In genomic region chr7:18505870-18506460, GRCh38 we compare ENCODE assay signal across 9 cellular contexts. TPM values are rescaled to one million over a fixed set of nuclear protein-coding genes. Genes with fewer than 3 reads are reported as not detected.
DNase-seq lines count a peak whose midpoint lies in the region; ATAC-seq, FAIRE-seq and TF ChIP-seq lines count a peak whose summit lies in the region.
"Had no signal": no experiment of that assay in that cellular context is flagged by ENCODE, and none has a peak within 500 bp of the region (broad histone marks: within the 10 kb centered on the region; RNA-seq: fewer than 3 reads in every experiment).

No MANE protein-coding gene starts in this region.

- TF ChIP-seq CTCF in GM12865 (IDR thresholded peaks at IDR 0.05; ENCODE audit: insufficient read depth, low read depth, low read length, missing control alignments), result no peak
- no peak for TF ChIP-seq CTCF in hepatocyte (IDR thresholded peaks at IDR 0.05; ENCODE audit: poor library complexity)

- H3K4me3 ChIP-seq in GM12865 (ENCODE audit: low read depth, low read length) (peak overlapping the region; percentile 17), hepatocyte (no peak overlapping the region)

- no peaks in the 10 kb centered on the region for H3K9me2 ChIP-seq in hepatocyte (replicated peaks; ENCODE audit: insufficient read depth)

- 73% methylated on average over 5 of the region's 5 CpGs for WGBS in hepatocyte (ENCODE audit: low lambda C conversion rate, missing lambda C conversion rate)

- H2AFZ ChIP-seq in hepatocyte, result no peak overlapping the region

- FAIRE-seq in urothelium cell line (lab: Jason Lieb, UNC), result no peak

- no peak overlapping the region for H3K27ac ChIP-seq in hepatocyte

- no peaks in the 10 kb centered on the region for H3K79me2 ChIP-seq in hepatocyte

- H3K4me2 ChIP-seq in hepatocyte, result no peak overlapping the region

- no peaks in the 10 kb centered on the region for H3K4me1 ChIP-seq in hepatocyte (ENCODE audit: insufficient read depth)

- no peaks in the 10 kb centered on the region for H3K36me3 ChIP-seq in hepatocyte (replicated peaks; ENCODE audit: insufficient read depth, low read depth)

- in situ Hi-C loops in ACHN (cut with HindIII; ENCODE audit: low pct_ligation_motif_present, low pct_unique_long_range_greater_than_20kb, low sequenced_read_pairs), result no loop called here

- peak; percentile 42 for ATAC-seq in GM21825 (IDR thresholded peaks at IDR 0.05; ENCODE audit: unreplicated experiment)

- H3K9me3 ChIP-seq in hepatocyte (ENCODE audit: low read depth), result no peaks in the 10 kb centered on the region

- DNase-seq in GM12865 (ENCODE audit: low read depth) (peak; percentile 58), M059J (ENCODE audit: low read depth) (peak; percentile 58), hepatocyte (ENCODE audit: low spot score) (peak; percentile 7), urothelium cell line (ENCODE audit: low spot score) (no peak), NCI-H748 treated with DMSO at 0.1 percent for 48 hours (lab: John Stamatoyannopoulos, UW) (no peak), T-helper 1 cell (no peak), ACHN (no peak)
- DNase-seq: left cardiac atrium had no signal

- H3K27me3 ChIP-seq in hepatocyte, result no peaks in the 10 kb centered on the region

- no peaks in the 10 kb centered on the region for H4K20me1 ChIP-seq in hepatocyte (ENCODE audit: insufficient read depth, poor library complexity, severe bottlenecking)

RNA-seq across cellular contexts. Expression of gene HDAC9, which starts 10.4 kb away (rescaled TPM):
- total RNA-seq in M059J (2014; rRNA removed; shearing (Covaris generic)), result 25.3 and 27.6 TPM in 2 replicates
- total RNA-seq in hepatocyte, result 6.7 and 9.4 TPM in 2 replicates
- polyA plus RNA-seq in hepatocyte, result 3.7 and 5.8 TPM in 2 replicates

Comparison
In these comparisons a context has a peak if more than half of its experiments do, and no peak if none do; other contexts are left out.
1. DNase-seq: peak in GM12865 (single experiment), M059J (single experiment) and hepatocyte (single experiment); none in urothelium cell line (single experiment), NCI-H748 treated with DMSO at 0.1 percent for 48 hours (single experiment), T-helper 1 cell (0 of 5) and ACHN (single experiment).